ENCODE assay signal across 24 cellular contexts in genomic region chr2:2222931-2223330, GRCh38.
DNase-seq lines count a peak whose midpoint lies in the region; ATAC-seq and TF ChIP-seq lines count a peak whose summit lies in the region.
"Had no signal": no experiment of that assay in that cellular context is flagged by ENCODE, and none has a peak within 500 bp of the region (broad histone marks: within the 10 kb centered on the region; RNA-seq: fewer than 3 reads in every experiment).

No MANE protein-coding gene starts in this region.

- no peak for TF ChIP-seq POLR2A in NB4 (IDR thresholded peaks at IDR 0.05; ENCODE audit: extremely low read depth, insufficient read length)

- H3K4me2 ChIP-seq in skeletal muscle satellite cell (ENCODE audit: low read length) = no peak overlapping the region

- H3K36me3 ChIP-seq in skeletal muscle satellite cell (ENCODE audit: insufficient read depth, low read length) = no peaks in the 10 kb centered on the region
- H3K36me3 ChIP-seq: ovary, right lobe of liver, vagina had no signal

- peak; percentile 1 for DNase-seq in EL
- peak; percentile 24 for DNase-seq in NB4 (ENCODE audit: low read depth)
- peak; percentile 25 for DNase-seq in choroid plexus epithelial cell (ENCODE audit: low read depth)
- no peak for DNase-seq in NCI-H1105 treated with DMSO at 0.1 percent for 48 hours (lab: John Stamatoyannopoulos, UW)
- DNase-seq in left ventricle myocardium superior = no peak
- DNase-seq: activated naive CD8-positive, alpha-beta T cell treated with anti-CD3 and anti-CD28 coated beads for 36 hours; activated T-cell treated with anti-CD3 and anti-CD28 coated beads, Interleukin-2, amount 50 U/mL, for 48 hours; AML-193; body of pancreas; CD8-positive, alpha-beta T cell; KG1; mesendoderm; naive thymus-derived CD4-positive, alpha-beta T cell; NCI-H1092 treated with DMSO at 0.1 percent for 48 hours; NCI-H2029 treated with DMSO at 0.1 percent for 48 hours; NCI-H82; ovary; right lobe of liver; SW 1271 had no signal

- TF ChIP-seq CTCF in NB4 (IDR thresholded peaks at IDR 0.05; ENCODE audit: low read depth, low read length) = no peak
- no peak for TF ChIP-seq CTCF in choroid plexus epithelial cell (conservative IDR thresholded peaks at IDR 0.05; ENCODE audit: low read depth, low read length)

- ATAC-seq in left ventricle myocardium superior (no peak), GM18870 (IDR thresholded peaks at IDR 0.05; ENCODE audit: unreplicated experiment) (no peak)
- ATAC-seq: activated CD4-positive, CD25-positive, alpha-beta regulatory T cell treated with anti-CD3 and anti-CD28 coated beads, Interleukin-2, amount 50 U/mL, for 24 hours; body of pancreas; CD8-positive, alpha-beta T cell; HCT116; naive thymus-derived CD4-positive, alpha-beta T cell; right lobe of liver had no signal

- peaks cover 2% of the 10 kb centered on the region for H3K9me3 ChIP-seq in skeletal muscle satellite cell (replicated peaks; ENCODE audit: low read length)
- H3K9me3 ChIP-seq: ovary, right lobe of liver, vagina had no signal

- no peaks in the 10 kb centered on the region for H3K27me3 ChIP-seq in skeletal muscle satellite cell (ENCODE audit: control insufficient read depth, insufficient read depth, low read length)
- H3K27me3 ChIP-seq: body of pancreas, ovary, right lobe of liver, vagina had no signal

- intact Hi-C loops in left ventricle myocardium superior (cut with micrococcal nuclease) = no loop called here

- H3K4me3 ChIP-seq in NB4 (ENCODE audit: low read depth, low read length) (no peak overlapping the region), choroid plexus epithelial cell (ENCODE audit: low read depth, low read length) (no peak overlapping the region), skeletal muscle satellite cell (ENCODE audit: low read length) (no peak overlapping the region)
- H3K4me3 ChIP-seq: body of pancreas, ovary, right lobe of liver, vagina had no signal

- H3K4me1 ChIP-seq in skeletal muscle satellite cell (ENCODE audit: control insufficient read depth, insufficient read depth, low read length) = peaks cover 4% of the 10 kb centered on the region
- H3K4me1 ChIP-seq: body of pancreas, right lobe of liver, vagina had no signal

- H3K9ac ChIP-seq in skeletal muscle satellite cell (ENCODE audit: low read depth, low read length) = peak overlapping the region; percentile 33

Comparison
In these comparisons a context has a peak if more than half of its experiments do, and no peak if none do; other contexts are left out.
1. DNase-seq: peak in EL (single experiment), NB4 (single experiment) and choroid plexus epithelial cell (single experiment); none in NCI-H1105 treated with DMSO at 0.1 percent for 48 hours (single experiment) and left ventricle myocardium superior (single experiment).